Comparison of ENCODE assay signal across 8 cellular contexts in genomic region chr11:118923721-118924587, GRCh38. TPM values are rescaled to one million over a fixed set of nuclear protein-coding genes. Genes with fewer than 3 reads are reported as not detected.
DNase-seq lines count a peak whose midpoint lies in the region; ATAC-seq, FAIRE-seq and TF ChIP-seq lines count a peak whose summit lies in the region.

No MANE protein-coding gene starts in this region.

- intact Hi-C loops in CD4-positive, alpha-beta T cell (cut with DNase I, micrococcal nuclease): loop anchor here in 1 of 2 experiments (1.0 kb wide), 1 partner anchor 10 kb away; no protein-coding TSS in a partner anchor
- intact Hi-C loops in PC-9 (cut with micrococcal nuclease; ENCODE audit: unreplicated experiment): no loop called here

- no peak overlapping the region for H3K4ac ChIP-seq in H1 (replicated peaks; ENCODE audit: insufficient read length, low read depth, low read length)

- H2BK120ac ChIP-seq in H1 (replicated peaks; ENCODE audit: low read depth, low read length): no peak overlapping the region

- peaks cover 75% of the 10 kb centered on the region for H3K79me2 ChIP-seq in PC-9 (ENCODE audit: low read depth)
- H3K79me2 ChIP-seq in H1 (ENCODE audit: control insufficient read depth in 1 of 2, insufficient read depth in 2 of 2, low read length in 2 of 2): peaks cover 26 to 63% of the 10 kb centered on the region in 2 experiments

- peak in 3 of 10 experiments; percentile 41 to 49 (median 45) for DNase-seq in CD4-positive, alpha-beta T cell
- DNase-seq in PC-9: no peak
- DNase-seq in H1 (ENCODE audit: low read depth in 1 of 2, low spot score in 2 of 2): peak in 1 of 2 experiments; percentile 43
- DNase-seq in nephron progenitor cell: no peak
- DNase-seq in NCI-H1417 treated with DMSO at 0.1 percent for 48 hours (lab: John Stamatoyannopoulos, UW): no peak
- DNase-seq in NCI-H1092 treated with DMSO at 0.1 percent for 48 hours (lab: John Stamatoyannopoulos, UW): no peak

- no peak for TF ChIP-seq CTCF in CD4-positive, alpha-beta T cell (IDR thresholded peaks at IDR 0.05)
- TF ChIP-seq CTCF in PC-9 (conservative IDR thresholded peaks at IDR 0.05) (0 out of 2 replicates have a peak, but pooled peaks have one; percentile 18), H1 (IDR thresholded peaks at IDR 0.05; ENCODE audit: control extremely low read depth in 1 of 3, insufficient read depth in 1 of 3, low read depth in 1 of 3, low read length in 3 of 3) (no peak), nephron progenitor cell (IDR thresholded peaks at IDR 0.05) (no peak)

- H3K27me3 Mint-ChIP-seq in CD4-positive, alpha-beta T cell: peaks cover 5% of the 10 kb centered on the region
- H3K27me3 Mint-ChIP-seq in nephron progenitor cell (ENCODE audit: low read depth, poor library complexity): no peaks in the 10 kb centered on the region

- no peaks in the 10 kb centered on the region for H3K36me3 ChIP-seq in PC-9 (ENCODE audit: low read depth)
- no peaks in the 10 kb centered on the region; a peak in 1 of 8 replicates for H3K36me3 ChIP-seq in H1 (ENCODE audit: control insufficient read depth in 2 of 4, insufficient read depth in 4 of 4, low read length in 3 of 4)

- H3K14ac ChIP-seq in H1 (ENCODE audit: insufficient read length): no peak overlapping the region

- peak overlapping the region; percentile 100 for H3K27ac Mint-ChIP-seq in CD4-positive, alpha-beta T cell
- peak overlapping the region; percentile 75 for H3K27ac Mint-ChIP-seq in nephron progenitor cell

- H2BK12ac ChIP-seq in H1 (ENCODE audit: low read depth, low read length): 0 out of 2 replicates have a peak overlapping the region, but pooled peaks have one; percentile 22

- H3K9me3 ChIP-seq in CD4-positive, alpha-beta T cell (ENCODE audit: control insufficient read depth, low read length): no peaks in the 10 kb centered on the region
- H3K9me3 ChIP-seq in PC-9 (ENCODE audit: insufficient read depth, low read depth) (no peaks in the 10 kb centered on the region), H1 (ENCODE audit: insufficient read depth in 2 of 2, low read depth in 1 of 2, low read length in 1 of 2) (no peaks in the 10 kb centered on the region)

- no peak for FAIRE-seq in H1 (lab: Jason Lieb, UNC)

- POLR2A ChIA-PET in CD4-positive, alpha-beta T cell (lab: Charles Lee): interaction anchor here (0.9 to 9.8 kb wide), 8 partner anchors 28 to 234 kb away, joined by 3 to 187 read pairs (median 4); partner anchors contain the start of gene DDX6
- POLR2A ChIA-PET in PC-9 (lab: Charles Lee; ENCODE audit: unreplicated experiment): interaction anchor here (0.5 to 0.7 kb wide), 3 partner anchors 10 to 15 kb away, joined by 3 to 14 read pairs (median 4); no protein-coding TSS in a partner anchor
- POLR2A ChIA-PET in H1 (lab: Charles Lee; ENCODE audit: partially characterized antibody): interaction anchor here (1.0 to 1.6 kb wide), 5 partner anchors 27 to 254 kb away, joined by 3 to 6 read pairs (median 4); partner anchors contain the start of gene CENATAC

- TF ChIP-seq EP300 in H1 (IDR thresholded peaks at IDR 0.05; ENCODE audit: borderline replicate concordance in 1 of 2, low read depth in 2 of 2, low read length in 2 of 2): no peak

- H3K23me2 ChIP-seq in H1 (ENCODE audit: low read depth, low read length): peaks cover 15% of the 10 kb centered on the region

- H3F3A ChIP-seq in PC-9 (ENCODE audit: insufficient read depth, low read depth): peaks cover 63% of the 10 kb centered on the region

- 0 out of 2 replicates have a peak, but pooled peaks cover 19% of the 10 kb centered on the region for H4K20me1 ChIP-seq in PC-9 (ENCODE audit: insufficient read depth)
- peaks cover 13 to 25% of the 10 kb centered on the region in 2 experiments for H4K20me1 ChIP-seq in H1 (replicated peaks in 1 of 2; ENCODE audit: control insufficient read depth in 1 of 2, insufficient read depth in 2 of 2, low read length in 2 of 2)

- peak overlapping the region; percentile 71; the same call in 1 of the 2 replicates for H2AK5ac ChIP-seq in H1 (ENCODE audit: low read depth, low read length)

- H3K4me1 Mint-ChIP-seq in CD4-positive, alpha-beta T cell (ENCODE audit: low read depth): peaks cover 60% of the 10 kb centered on the region
- peaks cover 74% of the 10 kb centered on the region for H3K4me1 Mint-ChIP-seq in nephron progenitor cell

- H3K4me1 ChIP-seq in PC-9 (replicated peaks; ENCODE audit: insufficient read depth) (peaks cover 42% of the 10 kb centered on the region), H1 (replicated peaks in 1 of 4; ENCODE audit: control insufficient read depth in 3 of 4, insufficient read depth in 4 of 4, low read length in 3 of 4) (peaks cover 28 to 66% (median 52%) of the 10 kb centered on the region in 4 experiments)

- H3K4me3 ChIP-seq in PC-9 (peak overlapping the region; percentile 77), H1 (ENCODE audit: extremely low read depth in 1 of 4, insufficient read depth in 2 of 4, low read depth in 3 of 4, low read length in 4 of 4) (peak overlapping the region; percentile 82 to 98 (median 94))

- no peak overlapping the region for H4K8ac ChIP-seq in H1 (ENCODE audit: extremely low read depth, insufficient read depth, low read length)

- H4K5ac ChIP-seq in H1 (ENCODE audit: insufficient read length, low read depth, low read length): no peak overlapping the region

- peak overlapping the region in 1 of 4 experiments; percentile 23; a peak in 3 of 7 replicates for H3K9ac ChIP-seq in H1 (replicated peaks in 1 of 4; ENCODE audit: extremely low read depth in 1 of 4, low read depth in 3 of 4, low read length in 3 of 4)

- no peaks in the 10 kb centered on the region for H3K9me2 ChIP-seq in PC-9 (ENCODE audit: insufficient read depth)

- BruUV-seq in PC-9 (replicated peaks; lab: Mats Ljungman, UMichigan): no TSS peak

- H3K27ac ChIP-seq in CD4-positive, alpha-beta T cell (ENCODE audit: low read depth, low read length): peak overlapping the region; percentile 98
- H3K27ac ChIP-seq in PC-9 (peak overlapping the region; percentile 96), H1 (ENCODE audit: low read depth, low read length) (no peak overlapping the region)

- peaks cover 63% of the 10 kb centered on the region for H3K36me3 Mint-ChIP-seq in CD4-positive, alpha-beta T cell (ENCODE audit: low read depth)
- H3K36me3 Mint-ChIP-seq in nephron progenitor cell (ENCODE audit: low read depth): no peaks in the 10 kb centered on the region

- peak; percentile 2 for ATAC-seq in CD4-positive, alpha-beta T cell (ENCODE audit: poor library complexity)
- ATAC-seq in GM18868 (IDR thresholded peaks at IDR 0.05; ENCODE audit: unreplicated experiment) (no peak), HG03469 (IDR thresholded peaks at IDR 0.05; ENCODE audit: unreplicated experiment) (no peak)

- H3K23ac ChIP-seq in H1 (ENCODE audit: insufficient read length): no peak overlapping the region

- no peak overlapping the region for H2BK20ac ChIP-seq in H1 (ENCODE audit: low read length)

- no peaks in the 10 kb centered on the region for H3K27me3 ChIP-seq in CD4-positive, alpha-beta T cell (ENCODE audit: control insufficient read depth, insufficient read depth, low read length)
- no peaks in the 10 kb centered on the region for H3K27me3 ChIP-seq in PC-9 (ENCODE audit: insufficient read depth, low read depth)
- no peaks in the 10 kb centered on the region; a peak in 1 of 7 replicates for H3K27me3 ChIP-seq in H1 (replicated peaks in 1 of 4; ENCODE audit: control insufficient read depth in 3 of 4, extremely low read depth in 1 of 4, insufficient read depth in 3 of 4, low read length in 3 of 4)

- H2AFZ ChIP-seq in PC-9 (no peak overlapping the region), H1 (ENCODE audit: low read length) (no peak overlapping the region)

- 57% methylated on average over 7 of the region's 7 CpGs; no CpG with 5 or more reads in 1 of the 2 experiments for WGBS in H1 (ENCODE audit: extremely low coverage in 1 of 2, insufficient coverage in 1 of 2, insufficient read length in 1 of 2, insufficient replicate concordance in 2 of 2, low coverage in 1 of 2, low lambda C conversion rate in 2 of 2, missing lambda C conversion rate in 1 of 2), 2 experiments

- no peak overlapping the region for H3K56ac ChIP-seq in H1 (replicated peaks; ENCODE audit: insufficient read length, low read depth, low read length)

- H3K4me3 Mint-ChIP-seq in CD4-positive, alpha-beta T cell: peak overlapping the region; percentile 100
- H3K4me3 Mint-ChIP-seq in nephron progenitor cell: peak overlapping the region; percentile 92

- CTCF ChIA-PET in CD4-positive, alpha-beta T cell (lab: Charles Lee): interaction anchor here (0.8 to 3.4 kb wide), 4 partner anchors 12 to 234 kb away, joined by 3 to 9 read pairs (median 4); no protein-coding TSS in a partner anchor
- CTCF ChIA-PET in PC-9 (lab: Charles Lee): interaction anchor here (0.7 kb wide), 1 partner anchor 15 kb away, joined by 6 read pairs; no protein-coding TSS in a partner anchor
- CTCF ChIA-PET in H1 (lab: Charles Lee; ENCODE audit: partially characterized antibody): interaction anchor here (0.8 to 2.5 kb wide), 7 partner anchors 13 to 167 kb away, joined by 3 to 6 read pairs (median 4); partner anchors contain the start of gene DDX6

- peak overlapping the region; percentile 6; the same call in 1 of the 2 replicates for H2BK5ac ChIP-seq in H1 (ENCODE audit: low read depth, low read length)

- H3K18ac ChIP-seq in H1 (ENCODE audit: extremely low read depth, low read length): peak overlapping the region; percentile 10; the same call in 1 of the 2 replicates

- H3K4me2 ChIP-seq in PC-9 (peak overlapping the region; percentile 98), H1 (ENCODE audit: insufficient read depth in 1 of 2, low read depth in 2 of 2, low read length in 2 of 2) (peak overlapping the region; percentile 70 to 99)

- H2BK15ac ChIP-seq in H1 (ENCODE audit: low read length): peak overlapping the region; percentile 76; the same call in 1 of the 2 replicates

- no peaks in the 10 kb centered on the region for H3K9me3 Mint-ChIP-seq in CD4-positive, alpha-beta T cell
- no peaks in the 10 kb centered on the region for H3K9me3 Mint-ChIP-seq in nephron progenitor cell

- H3K79me1 ChIP-seq in H1 (ENCODE audit: low read depth, low read length): peaks cover 22% of the 10 kb centered on the region

- no peak for TF ChIP-seq POLR2A in H1 (IDR thresholded peaks at IDR 0.05; ENCODE audit: control extremely low read depth in 1 of 2, low read depth in 2 of 2, low read length in 2 of 2)

- no peak for TF ChIP-seq RAD21 in H1 (IDR thresholded peaks at IDR 0.05 in 1 of 2, conservative IDR thresholded peaks at IDR 0.05 in 1 of 2; ENCODE audit: low read depth in 2 of 2, low read length in 2 of 2)

- no peak overlapping the region for H4K91ac ChIP-seq in H1 (replicated peaks; ENCODE audit: insufficient read length, low read length)

RNA-seq across cellular contexts. Expression of gene BCL9L, which starts 1.8 kb away (rescaled TPM):
- total RNA-seq in CD4-positive, alpha-beta T cell: 100 to 1,000 TPM; 326 to 332 TPM
- total RNA-seq in PC-9 (2021): 75.9 and 108 TPM in 2 replicates
- 57.8 and 58.2 TPM in 2 replicates for total RNA-seq in H1 (2021; fragmentation: NEBNext Ultra II Directional; extraction: Animal tissue kit (Norgen Biotek cat#: 25700))
- 6.2 and 15.7 TPM in 2 replicates for polyA plus RNA-seq in H1 (2011; rRNA removed)
- 4.4 TPM for polyA plus RNA-seq in H1 (2011; cell fraction: cytosol; rRNA removed)
- polyA plus RNA-seq in H1 (2011; cell fraction: nucleus; rRNA removed): 29.6 TPM
- 40.7 to 56.9 TPM (median 45.3 TPM) in 4 replicates for polyA plus RNA-seq in H1 (2012, experiment 1 of 2)
- polyA plus RNA-seq in H1 (2012, experiment 2 of 2): 18.6 TPM
- 62.5 TPM for polyA plus RNA-seq in H1 (2013, experiment 1 of 2)
- 58.3 TPM for polyA plus RNA-seq in H1 (2013, experiment 2 of 2)
- 4.8 and 6.3 TPM in 2 replicates for polyA minus RNA-seq in H1 (2011; rRNA and poly(A)+ RNA removed)
- 31.1 TPM for polyA minus RNA-seq in H1 (2011; cell fraction: cytosol; rRNA and poly(A)+ RNA removed)
- 20.6 TPM for polyA minus RNA-seq in H1 (2011; cell fraction: nucleus; rRNA and poly(A)+ RNA removed)

RNA-seq across cellular contexts. Expression of gene UPK2, which starts 32.1 kb away (rescaled TPM):
- total RNA-seq in CD4-positive, alpha-beta T cell: under 1 TPM in 1 of 2 experiments, not detected in 1; 0.27 TPM
- 17.1 and 23.2 TPM in 2 replicates for total RNA-seq in PC-9 (2021)
- not detected in 2 replicates for total RNA-seq in H1 (2021; fragmentation: NEBNext Ultra II Directional; extraction: Animal tissue kit (Norgen Biotek cat#: 25700))
- 0.76 and 1.8 TPM in 2 replicates for polyA plus RNA-seq in H1 (2011; rRNA removed)
- 0.34 TPM for polyA plus RNA-seq in H1 (2011; cell fraction: cytosol; rRNA removed)
- 0.43 TPM for polyA plus RNA-seq in H1 (2011; cell fraction: nucleus; rRNA removed)
- polyA plus RNA-seq in H1 (2012, experiment 1 of 2): 0.36 to 0.88 TPM (median 0.56 TPM) in 4 replicates
- 0.21 TPM for polyA plus RNA-seq in H1 (2012, experiment 2 of 2)
- polyA plus RNA-seq in H1 (2013, experiment 1 of 2): 0.65 TPM
- polyA plus RNA-seq in H1 (2013, experiment 2 of 2): 0.37 TPM
- polyA minus RNA-seq in H1 (2011; rRNA and poly(A)+ RNA removed): not detected in 2 replicates
- not detected for polyA minus RNA-seq in H1 (2011; cell fraction: cytosol; rRNA and poly(A)+ RNA removed)
- polyA minus RNA-seq in H1 (2011; cell fraction: nucleus; rRNA and poly(A)+ RNA removed): not detected

RNA-seq across cellular contexts. Expression of gene CXCR5, which starts 40.3 kb away (rescaled TPM):
- total RNA-seq in CD4-positive, alpha-beta T cell: 10 to 100 TPM; 13.2 to 14.3 TPM
- total RNA-seq in PC-9 (2021): not detected in 2 replicates
- not detected in 2 replicates for total RNA-seq in H1 (2021; fragmentation: NEBNext Ultra II Directional; extraction: Animal tissue kit (Norgen Biotek cat#: 25700))
- polyA plus RNA-seq in H1 (2011; rRNA removed): not detected in 2 replicates
- not detected for polyA plus RNA-seq in H1 (2011; cell fraction: cytosol; rRNA removed)
- not detected for polyA plus RNA-seq in H1 (2011; cell fraction: nucleus; rRNA removed)
- polyA plus RNA-seq in H1 (2012, experiment 1 of 2): not detected in 4 replicates
- not detected for polyA plus RNA-seq in H1 (2012, experiment 2 of 2)
- not detected for polyA plus RNA-seq in H1 (2013, experiment 1 of 2)
- not detected for polyA plus RNA-seq in H1 (2013, experiment 2 of 2)
- not detected in 2 replicates for polyA minus RNA-seq in H1 (2011; rRNA and poly(A)+ RNA removed)
- not detected for polyA minus RNA-seq in H1 (2011; cell fraction: cytosol; rRNA and poly(A)+ RNA removed)
- polyA minus RNA-seq in H1 (2011; cell fraction: nucleus; rRNA and poly(A)+ RNA removed): not detected

RNA-seq across cellular contexts. Expression of gene FOXR1, which starts 47.6 kb away (rescaled TPM):
- not detected for total RNA-seq in CD4-positive, alpha-beta T cell
- not detected in 2 replicates for total RNA-seq in PC-9 (2021)
- not detected in 2 replicates for total RNA-seq in H1 (2021; fragmentation: NEBNext Ultra II Directional; extraction: Animal tissue kit (Norgen Biotek cat#: 25700))
- polyA plus RNA-seq in H1 (2011; rRNA removed): not detected in 2 replicates
- not detected for polyA plus RNA-seq in H1 (2011; cell fraction: cytosol; rRNA removed)
- not detected for polyA plus RNA-seq in H1 (2011; cell fraction: nucleus; rRNA removed)
- polyA plus RNA-seq in H1 (2012, experiment 1 of 2): not detected in 4 replicates
- not detected for polyA plus RNA-seq in H1 (2012, experiment 2 of 2)
- not detected for polyA plus RNA-seq in H1 (2013, experiment 1 of 2)
- not detected for polyA plus RNA-seq in H1 (2013, experiment 2 of 2)
- not detected in 2 replicates for polyA minus RNA-seq in H1 (2011; rRNA and poly(A)+ RNA removed)
- polyA minus RNA-seq in H1 (2011; cell fraction: cytosol; rRNA and poly(A)+ RNA removed): not detected
- not detected for polyA minus RNA-seq in H1 (2011; cell fraction: nucleus; rRNA and poly(A)+ RNA removed)

Comparison
In these comparisons a context has a peak if more than half of its experiments do, and no peak if none do; other contexts are left out.
1. RNA of gene UPK2, which starts 32.1 kb away (total RNA-seq): 17.1 to 23.2 TPM in PC-9; 0.27 TPM in CD4-positive, alpha-beta T cell and not detected in H1; every median in the first group is over 10 times any median in the second.
2. RNA of gene CXCR5, which starts 40.3 kb away (total RNA-seq): 13.2 to 14.3 TPM in CD4-positive, alpha-beta T cell; not detected in PC-9 and not detected in H1; every median in the first group is over 10 times any median in the second.